In the genomic region with DNA sequence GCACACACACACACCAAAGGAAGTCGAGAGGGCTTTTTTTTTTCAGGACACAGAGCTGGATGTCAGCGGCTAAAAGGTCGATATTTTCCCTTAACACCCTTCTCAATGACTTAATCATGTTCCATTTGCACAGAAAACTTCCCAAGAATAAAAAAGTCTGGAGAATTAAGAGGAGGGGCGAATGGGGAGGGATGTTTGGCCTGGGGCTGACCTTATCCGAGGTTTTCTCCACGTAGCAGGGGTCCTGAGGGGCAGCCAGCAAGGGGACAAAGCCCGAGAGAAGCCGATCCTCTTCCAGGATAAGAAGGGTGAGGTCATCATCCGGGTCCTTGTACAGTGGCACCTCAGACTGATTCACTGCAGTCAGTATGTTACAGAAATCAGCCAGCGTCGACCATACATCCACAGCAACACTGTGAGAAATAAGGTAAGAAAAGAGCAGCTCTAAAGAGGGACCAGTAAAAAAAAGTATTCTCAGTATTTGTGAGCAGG, we compare ENCODE assay signal across 8 cellular contexts.
A peak's percentile ranks its signal among the peaks of the same experiment; 100 is the strongest.
DNase-seq lines count a peak whose midpoint lies in the region; ATAC-seq and TF ChIP-seq lines count a peak whose summit lies in the region.

No MANE protein-coding gene starts in this region.

- no peaks in the 10 kb centered on the region; the same call in 1 of the 2 replicates for H4K20me1 ChIP-seq in PC-9 (ENCODE audit: insufficient read depth)

- H3K4me3 ChIP-seq in Peyer's patch = no peak overlapping the region
- H3K4me3 ChIP-seq in ectodermal cell (ENCODE audit: insufficient read depth, low read depth, low read length) = no peak overlapping the region
- H3K4me3 ChIP-seq in mucosa of rectum (ENCODE audit: low read length in 2 of 2) = no peak overlapping the region
- peak overlapping the region in 1 of 4 donors; percentile 3 for H3K4me3 ChIP-seq in upper lobe of left lung
- no peak overlapping the region for H3K4me3 ChIP-seq in PC-9

- H3K27ac ChIP-seq in Peyer's patch (peak overlapping the region; percentile 55 to 80 (median 70)), ectodermal cell (ENCODE audit: insufficient read depth, low read depth, low read length, poor library complexity, severe bottlenecking) (peak overlapping the region; percentile 6), mucosa of rectum (ENCODE audit: low read depth in 2 of 2, low read length in 2 of 2) (peak overlapping the region; percentile 68 to 79), upper lobe of left lung (peak overlapping the region; percentile 80 to 85 (median 82)), PC-9 (no peak overlapping the region)

- CTCF ChIA-PET in PC-9 (lab: Charles Lee) = interaction anchor here (0.7 kb wide), 1 partner anchor 724 kb away, joined by 5 read pairs; no protein-coding TSS in a partner anchor

- H3K27me3 ChIP-seq in Peyer's patch = no peaks in the 10 kb centered on the region
- H3K27me3 ChIP-seq in ectodermal cell (ENCODE audit: control insufficient read depth, insufficient read depth, low read length, poor library complexity, severe bottlenecking) = no peaks in the 10 kb centered on the region
- no peaks in the 10 kb centered on the region for H3K27me3 ChIP-seq in mucosa of rectum (ENCODE audit: control insufficient read depth in 2 of 2, insufficient read depth in 2 of 2, low read length in 2 of 2)
- H3K27me3 ChIP-seq in upper lobe of left lung = no peaks in the 10 kb centered on the region
- no peaks in the 10 kb centered on the region for H3K27me3 ChIP-seq in PC-9 (ENCODE audit: insufficient read depth, low read depth)

- POLR2A ChIA-PET in PC-9 (lab: Charles Lee; ENCODE audit: unreplicated experiment) = no interaction called here

- peaks cover 2% of the 10 kb centered on the region; the same call in 1 of the 2 replicates for H3F3A ChIP-seq in PC-9 (ENCODE audit: insufficient read depth, low read depth)

- peaks cover 0 to 21% (median 0%) of the 10 kb centered on the region in 3 donors for H3K36me3 ChIP-seq in Peyer's patch
- peaks cover 16% of the 10 kb centered on the region for H3K36me3 ChIP-seq in ectodermal cell (ENCODE audit: control insufficient read depth, insufficient read depth, low read length)
- peaks cover 15 to 16% of the 10 kb centered on the region in 2 donors for H3K36me3 ChIP-seq in mucosa of rectum (ENCODE audit: control insufficient read depth in 2 of 2, insufficient read depth in 2 of 2, low read length in 2 of 2)
- peaks cover 0 to 14% (median 4%) of the 10 kb centered on the region in 4 donors for H3K36me3 ChIP-seq in upper lobe of left lung
- H3K36me3 ChIP-seq in PC-9 (ENCODE audit: low read depth) = no peaks in the 10 kb centered on the region

- H3K4me1 ChIP-seq in Peyer's patch (peaks cover 0 to 34% (median 2%) of the 10 kb centered on the region in 4 donors), ectodermal cell (ENCODE audit: control insufficient read depth, insufficient read depth, low read length) (peaks cover 18% of the 10 kb centered on the region), mucosa of rectum (ENCODE audit: control insufficient read depth in 2 of 2, insufficient read depth in 2 of 2, low read length in 2 of 2) (peaks cover 0 to 15% of the 10 kb centered on the region in 2 donors), upper lobe of left lung (peaks cover 55 to 62% (median 58%) of the 10 kb centered on the region in 4 donors), PC-9 (replicated peaks; ENCODE audit: insufficient read depth) (no peaks in the 10 kb centered on the region)

- H3K9me3 ChIP-seq in Peyer's patch (no peaks in the 10 kb centered on the region), ectodermal cell (ENCODE audit: control insufficient read depth, low read length) (no peaks in the 10 kb centered on the region), mucosa of rectum (ENCODE audit: control insufficient read depth in 2 of 2, low read length in 2 of 2) (no peaks in the 10 kb centered on the region), upper lobe of left lung (no peaks in the 10 kb centered on the region), PC-9 (ENCODE audit: insufficient read depth, low read depth) (no peaks in the 10 kb centered on the region)

- no TSS peak for BruUV-seq in PC-9 (replicated peaks; lab: Mats Ljungman, UMichigan)

- H3K9me2 ChIP-seq in PC-9 (ENCODE audit: insufficient read depth) = no peaks in the 10 kb centered on the region

- H3K79me2 ChIP-seq in PC-9 (ENCODE audit: low read depth) = no peaks in the 10 kb centered on the region

- TF ChIP-seq EP300 in upper lobe of left lung (IDR thresholded peaks at IDR 0.05) = no peak

- TF ChIP-seq CTCF in Peyer's patch (IDR thresholded peaks at IDR 0.05) (no peak), upper lobe of left lung (IDR thresholded peaks at IDR 0.05) (no peak), PC-9 (conservative IDR thresholded peaks at IDR 0.05) (no peak)

- peak; percentile 32 to 47 for ATAC-seq in upper lobe of left lung (ENCODE audit: low FRiP score in 2 of 2)
- ATAC-seq in GM18868 (IDR thresholded peaks at IDR 0.05; ENCODE audit: unreplicated experiment) = no peak
- no peak for ATAC-seq in GM21786 (IDR thresholded peaks at IDR 0.05; ENCODE audit: unreplicated experiment)

- intact Hi-C loops in PC-9 (cut with micrococcal nuclease; ENCODE audit: unreplicated experiment) = no loop called here

- no peak overlapping the region for H3K4me2 ChIP-seq in PC-9

- DNase-seq in Peyer's patch (no peak), upper lobe of left lung (peak in 1 of 2 donors; percentile 40), GF-D8 (lab: John Stamatoyannopoulos, UW) (no peak), PC-9 (no peak)

- H3K9ac ChIP-seq in mucosa of rectum (ENCODE audit: low read depth in 1 of 2, low read length in 2 of 2) = peak overlapping the region in 1 of 2 donors; percentile 36

- H2AFZ ChIP-seq in PC-9 = no peak overlapping the region

- no peak for TF ChIP-seq POLR2A in Peyer's patch (IDR thresholded peaks at IDR 0.05)
- TF ChIP-seq POLR2A in upper lobe of left lung (IDR thresholded peaks at IDR 0.05) = no peak

- 68 to 73% methylated on average over 11 of the region's 11 CpGs for WGBS in ectodermal cell, 2 experiments
- WGBS in upper lobe of left lung, 2 donors = 36 to 37% methylated on average over 11 of the region's 11 CpGs

Comparison
In these comparisons a context has a peak if more than half of its experiments do, and no peak if none do; other contexts are left out.
1. ATAC-seq: peak in upper lobe of left lung (2 of 2); none in GM18868 (single experiment) and GM21786 (single experiment).